18 cellular contexts compared by ENCODE assay signal in genomic region chr2:135105513-135106316, GRCh38. TPM values are rescaled to one million over a fixed set of nuclear protein-coding genes. Genes with fewer than 3 reads are reported as not detected.
"Had no signal": no experiment of that assay in that cellular context is flagged by ENCODE, and none has a peak within 500 bp of the region (broad histone marks: within the 10 kb centered on the region; RNA-seq: fewer than 3 reads in every experiment).

No MANE protein-coding gene starts in this region.

RNA-seq across cellular contexts. Expression of gene MAP3K19, which starts 58.5 kb away (rescaled TPM):
- total RNA-seq: activated naive CD4-positive, alpha-beta T cell treated with anti-CD3 and anti-CD28 coated beads for 36 hours; activated naive CD8-positive, alpha-beta T cell treated with anti-CD3 and anti-CD28 coated beads for 36 hours; activated naive CD8-positive, alpha-beta T cell treated with anti-CD3 and anti-CD28 coated beads, Interleukin-2, amount 10 ng/mL, durations not matched to agents 7 days and 5 days; activated T-cell treated with anti-CD3 and anti-CD28 coated beads, Interleukin-2, amount 50 U/mL, for 4 hours; activated T-cell treated with anti-CD3 and anti-CD28 coated beads, Interleukin-2, amount 50 U/mL, for 72 hours; activated T-helper 1 cell treated with anti-CD3 and anti-CD28 coated beads, Interleukin-12 subunit alpha, Interleukin-12 subunit beta, Interleukin-2, Interleukin-4 antibody, amounts not matched to agents 30 ng/mL and 10 ng/mL and 1 ng/mL, durations not matched to agents 14 hours and 24 hours and 36 hours; activated T-helper 2 cell treated with anti-CD3 and anti-CD28 coated beads, Interferon-gamma antibody, Interleukin-2, Interleukin-4, amounts not matched to agents 10 μg/mL and 5 μg/mL and 100 μg/mL, durations not matched to agents 14 hours and 24 hours and 36 hours; adrenal gland; aorta; ascending aorta; astrocyte; body of pancreas; breast epithelium; bronchial epithelial cell; cardiac muscle cell; cardiac septum; chondrocyte had no signal
- polyA plus RNA-seq: adipose tissue, adrenal gland, aorta, cardiac muscle cell had no signal
